ENCODE assay signal across 8 cellular contexts in genomic region chr13:113862766-113863510, GRCh38. TPM values are rescaled to one million over a fixed set of nuclear protein-coding genes. Genes with fewer than 3 reads are reported as not detected.
DNase-seq lines count a peak whose midpoint lies in the region; ATAC-seq, FAIRE-seq and TF ChIP-seq lines count a peak whose summit lies in the region.

No MANE protein-coding gene starts in this region.

- peaks cover 14% of the 10 kb centered on the region for H3K27me3 ChIP-seq in effector memory CD4-positive, alpha-beta T cell (replicated peaks; ENCODE audit: control insufficient read depth, insufficient read depth, low read length, poor library complexity, severe bottlenecking)
- peaks cover 48% of the 10 kb centered on the region for H3K27me3 ChIP-seq in thymus (ENCODE audit: control insufficient read depth, insufficient read depth)

- peaks cover 17% of the 10 kb centered on the region for H3K4me1 Mint-ChIP-seq in memory B cell

- no peaks in the 10 kb centered on the region for H3K36me3 ChIP-seq in effector memory CD4-positive, alpha-beta T cell (ENCODE audit: control insufficient read depth, insufficient read depth, low read length)
- H3K36me3 ChIP-seq in thymus (ENCODE audit: control insufficient read depth, insufficient read depth): no peaks in the 10 kb centered on the region

- H3K9me3 Mint-ChIP-seq in memory B cell: peaks cover 3% of the 10 kb centered on the region

- H3K27ac Mint-ChIP-seq in memory B cell: no peak overlapping the region

- peaks cover 4% of the 10 kb centered on the region for H3K4me1 ChIP-seq in effector memory CD4-positive, alpha-beta T cell (ENCODE audit: control insufficient read depth, insufficient read depth, low read length, poor library complexity, severe bottlenecking)
- peaks cover 4% of the 10 kb centered on the region for H3K4me1 ChIP-seq in thymus (ENCODE audit: control insufficient read depth, insufficient read depth, low read length)

- H3K27me3 Mint-ChIP-seq in memory B cell: peaks cover 42% of the 10 kb centered on the region

- H3K36me3 Mint-ChIP-seq in memory B cell: peaks cover 2% of the 10 kb centered on the region

- CTCF ChIA-PET in AG04449 (lab: Yijun Ruan, JAX): interaction anchor here (0.8 to 1.5 kb wide), 3 partner anchors 10 to 84 kb away, joined by 3 to 5 read pairs (median 4); no protein-coding TSS in a partner anchor

- peak; percentile 54 for ATAC-seq in memory B cell (ENCODE audit: low read depth)

- TF ChIP-seq CTCF in AG04449 (IDR thresholded peaks at IDR 0.05; ENCODE audit: insufficient read depth, low read length, missing control alignments): peak; percentile 10

- no peaks in the 10 kb centered on the region for H3K9me3 ChIP-seq in effector memory CD4-positive, alpha-beta T cell (ENCODE audit: control insufficient read depth, low read length)
- H3K9me3 ChIP-seq in thymus (ENCODE audit: control insufficient read depth): peaks cover 1% of the 10 kb centered on the region

- FAIRE-seq in GM19239 (lab: Jason Lieb, UNC): no peak

- H3K27ac ChIP-seq in effector memory CD4-positive, alpha-beta T cell (ENCODE audit: insufficient read depth, low read length, poor library complexity, severe bottlenecking): no peak overlapping the region
- peak overlapping the region; percentile 81 for H3K27ac ChIP-seq in thymus (ENCODE audit: low read depth)

- peak overlapping the region; percentile 82 for H3K4me3 Mint-ChIP-seq in memory B cell

- peak overlapping the region; percentile 81 for H3K4me3 ChIP-seq in AG04449 (ENCODE audit: low read depth, low read length)
- H3K4me3 ChIP-seq in effector memory CD4-positive, alpha-beta T cell (ENCODE audit: insufficient read depth, low read depth, low read length, poor library complexity, severe bottlenecking): peak overlapping the region; percentile 54
- peak overlapping the region; percentile 49 for H3K4me3 ChIP-seq in thymus (ENCODE audit: low read length)

- 15% methylated on average over 69 of the region's 69 CpGs for WGBS in thymus

- POLR2A ChIA-PET in AG04449 (lab: Yijun Ruan, JAX): interaction anchor here (0.6 to 1.0 kb wide), 3 partner anchors 45 to 65 kb away, joined by 3 to 4 read pairs (median 3); no protein-coding TSS in a partner anchor

- no peak for DNase-seq in AG04449 (ENCODE audit: low read depth, low spot score)
- peak; percentile 65 for DNase-seq in GM19239 (ENCODE audit: insufficient read length, low spot score)
- peak; percentile 25 for DNase-seq in RKO (ENCODE audit: low spot score)
- no peak for DNase-seq in effector memory CD4-positive, alpha-beta T cell
- DNase-seq in memory B cell (ENCODE audit: low spot score in 2 of 2): peak in 1 of 2 donors; percentile 26
- no peak for DNase-seq in stimulated activated CD4-positive, alpha-beta T cell treated with anti-CD3 and anti-CD28 coated beads, Interleukin-12 subunit alpha, Interleukin-12 subunit beta, amount 100 ng/mL, for 4 hours
- DNase-seq in NCI-H510A (lab: John Stamatoyannopoulos, UW): no peak

RNA-seq across cellular contexts. Expression of gene GAS6, which starts 0.9 kb away (rescaled TPM):
- polyA plus RNA-seq in thymus: 89.4 TPM

Comparison
In these comparisons a context has a peak if more than half of its experiments do, and no peak if none do; other contexts are left out.
1. DNase-seq: peak in GM19239 (single experiment) and RKO (single experiment); none in AG04449 (single experiment), effector memory CD4-positive, alpha-beta T cell (0 of 3), stimulated activated CD4-positive, alpha-beta T cell treated with anti-CD3 and anti-CD28 coated beads, Interleukin-12 subunit alpha, Interleukin-12 subunit beta, amount 100 ng/mL, for 4 hours (single experiment) and NCI-H510A (single experiment).
2. Peak in every context shown above with its lines, with median percentiles within 50 percentile points of each other: H3K4me3 ChIP-seq.